ENCODE assay signal across 8 cellular contexts in genomic region chr14:73612339-73613045, GRCh38. TPM values are rescaled to one million over a fixed set of nuclear protein-coding genes. Genes with fewer than 3 reads are reported as not detected.
A peak's percentile ranks its signal among the peaks of the same experiment; 100 is the strongest.
DNase-seq lines count a peak whose midpoint lies in the region; ATAC-seq and TF ChIP-seq lines count a peak whose summit lies in the region.

Gene ACOT6 (plus strand): TSS chr14:73612517. CDS start chr14:73612572, 55 bp downstream.

- peak within 1 kb of the TSS; percentile 72 to 90 (median 84) for H3K27ac Mint-ChIP-seq in naive thymus-derived CD4-positive, alpha-beta T cell
- H3K27ac Mint-ChIP-seq in stimulated activated memory B cell treated with anti-CD40 and anti-IgM and Interleukin-4, amounts not matched to agents 10 μg/mL and 1 μg/mL and 100 μg/mL, for 72 hours, result peak within 1 kb of the TSS; percentile 78

- peaks cover 0 to 10% (median 0%) of the 10 kb centered on the region in 5 donors for H3K27me3 Mint-ChIP-seq in naive thymus-derived CD4-positive, alpha-beta T cell
- H3K27me3 Mint-ChIP-seq in stimulated activated memory B cell treated with anti-CD40 and anti-IgM and Interleukin-4, amounts not matched to agents 10 μg/mL and 1 μg/mL and 100 μg/mL, for 72 hours, result no peaks in the 10 kb centered on the region

- H3K79me2 ChIP-seq in PC-9 (ENCODE audit: low read depth) (no peaks in the 10 kb centered on the region), fibroblast of lung (ENCODE audit: control insufficient read depth, insufficient read depth, low read length) (no peaks in the 10 kb centered on the region)

- peaks cover 0 to 4% (median 0%) of the 10 kb centered on the region in 11 donors for H3K9me3 Mint-ChIP-seq in naive thymus-derived CD4-positive, alpha-beta T cell
- no peaks in the 10 kb centered on the region for H3K9me3 Mint-ChIP-seq in stimulated activated memory B cell treated with anti-CD40 and anti-IgM and Interleukin-4, amounts not matched to agents 10 μg/mL and 1 μg/mL and 100 μg/mL, for 72 hours

- H3K36me3 ChIP-seq in PC-9 (ENCODE audit: low read depth) (no peaks in the 10 kb centered on the region), fibroblast of lung (ENCODE audit: control insufficient read depth, insufficient read depth, low read length) (no peaks in the 10 kb centered on the region)
- H3K36me3 ChIP-seq in naive thymus-derived CD4-positive, alpha-beta T cell (ENCODE audit: control insufficient read depth in 2 of 3, insufficient read depth in 3 of 3, low read length in 3 of 3), result no peaks in the 10 kb centered on the region

- peak within 1 kb of the TSS; percentile 82 to 90 (median 88) for H3K4me3 Mint-ChIP-seq in naive thymus-derived CD4-positive, alpha-beta T cell
- peak within 1 kb of the TSS; percentile 87 for H3K4me3 Mint-ChIP-seq in stimulated activated memory B cell treated with anti-CD40 and anti-IgM and Interleukin-4, amounts not matched to agents 10 μg/mL and 1 μg/mL and 100 μg/mL, for 72 hours

- H3K9me3 ChIP-seq in PC-9 (ENCODE audit: insufficient read depth, low read depth) (no peaks in the 10 kb centered on the region), fibroblast of lung (ENCODE audit: control insufficient read depth, insufficient read depth, low read depth, low read length) (no peaks in the 10 kb centered on the region)
- no peaks in the 10 kb centered on the region for H3K9me3 ChIP-seq in naive thymus-derived CD4-positive, alpha-beta T cell (ENCODE audit: control insufficient read depth in 2 of 3, low read length in 3 of 3)

- ATAC-seq in HG03457 (IDR thresholded peaks at IDR 0.05; ENCODE audit: unreplicated experiment), result peak; percentile 48
- peak; percentile 94 for ATAC-seq in naive thymus-derived CD4-positive, alpha-beta T cell
- ATAC-seq in stimulated activated memory B cell treated with anti-CD40 and anti-IgM and Interleukin-4, amounts not matched to agents 10 μg/mL and 1 μg/mL and 100 μg/mL, for 72 hours, result peak; percentile 92

- intact Hi-C loops in PC-9 (cut with micrococcal nuclease; ENCODE audit: unreplicated experiment), result no loop called here
- intact Hi-C loops in naive thymus-derived CD4-positive, alpha-beta T cell (cut with micrococcal nuclease), result loop anchor here (1.0 to 2.0 kb wide), 6 partner anchors 20 to 406 kb away; partner anchors contain the start of genes ACOT2 (in 2 of the 2), BBOF1 (in 1 of the 2), DNAL1 (in 1 of the 2) and ENTPD5 (in 1 of the 2)

- H2AFZ ChIP-seq in PC-9 (peak within 1 kb of the TSS; percentile 79), fibroblast of lung (ENCODE audit: low read length) (peak within 1 kb of the TSS; percentile 65)

- no peaks in the 10 kb centered on the region for H3K27me3 ChIP-seq in PC-9 (ENCODE audit: insufficient read depth, low read depth)
- no peaks in the 10 kb centered on the region for H3K27me3 ChIP-seq in fibroblast of lung (ENCODE audit: control insufficient read depth, insufficient read depth, low read length)
- H3K27me3 ChIP-seq in naive thymus-derived CD4-positive, alpha-beta T cell (ENCODE audit: control insufficient read depth in 2 of 2, insufficient read depth in 2 of 2, low read length in 2 of 2), result no peaks in the 10 kb centered on the region

- BruUV-seq in PC-9 (replicated peaks; lab: Mats Ljungman, UMichigan), result no TSS peak

- CTCF ChIA-PET in PC-9 (lab: Charles Lee), result interaction anchor here (0.5 to 1.5 kb wide), 3 partner anchors 21 to 500 kb away, joined by 3 to 5 read pairs (median 4); no protein-coding TSS in a partner anchor
- CTCF ChIA-PET in naive thymus-derived CD4-positive, alpha-beta T cell (lab: Charles Lee), result interaction anchor here (0.6 to 1.5 kb wide), 2 partner anchors 39 to 104 kb away, joined by 4 read pairs; no protein-coding TSS in a partner anchor

- peak; percentile 39 for TF ChIP-seq POLR2A in GM18951 (IDR thresholded peaks at IDR 0.05; ENCODE audit: extremely low read depth, insufficient read depth, insufficient read length)

- H3K4me1 Mint-ChIP-seq in naive thymus-derived CD4-positive, alpha-beta T cell, result peaks cover 0 to 14% (median 0%) of the 10 kb centered on the region in 7 donors
- peaks cover 5% of the 10 kb centered on the region for H3K4me1 Mint-ChIP-seq in stimulated activated memory B cell treated with anti-CD40 and anti-IgM and Interleukin-4, amounts not matched to agents 10 μg/mL and 1 μg/mL and 100 μg/mL, for 72 hours

- H3K4me3 ChIP-seq in AG09309 (ENCODE audit: control insufficient read depth, low read depth, low read length) (peak within 1 kb of the TSS; percentile 59), PC-9 (peak within 1 kb of the TSS; percentile 60; the same call in 1 of the 2 replicates), fibroblast of lung (replicated peaks in 1 of 4; ENCODE audit: control extremely low read depth in 1 of 4, insufficient read depth in 1 of 4, low read depth in 3 of 4, low read length in 4 of 4) (peak within 1 kb of the TSS; percentile 36 to 66 (median 51))
- peak within 1 kb of the TSS; percentile 73 for H3K4me3 ChIP-seq in naive thymus-derived CD4-positive, alpha-beta T cell (ENCODE audit: low read length)

- POLR2A ChIA-PET in PC-9 (lab: Charles Lee; ENCODE audit: unreplicated experiment), result no interaction called here
- POLR2A ChIA-PET in naive thymus-derived CD4-positive, alpha-beta T cell (lab: Charles Lee), result interaction anchor here (0.6 to 1.7 kb wide), 18 partner anchors 13 to 268 kb away, joined by 3 to 20 read pairs (median 4); partner anchors contain the start of genes ACOT2, ACOT4, NUMB and RIOX1

- peak; percentile 17 for DNase-seq in AG09309 (ENCODE audit: low read depth)
- peak; percentile 58 to 70 for DNase-seq in PC-9
- DNase-seq in activated T-helper 1 cell treated with anti-CD3 and anti-CD28 coated beads, Interleukin-2, amount 50 U/mL, for 16 hours (ENCODE audit: low read depth in 1 of 2, low spot score in 1 of 2), result peak; percentile 33 to 45
- DNase-seq in fibroblast of lung (ENCODE audit: low read depth in 2 of 2), result peak; percentile 71 to 77
- peak; percentile 54 to 83 (median 79) for DNase-seq in naive thymus-derived CD4-positive, alpha-beta T cell

- H3F3A ChIP-seq in PC-9 (ENCODE audit: insufficient read depth, low read depth), result peaks cover 26% of the 10 kb centered on the region

- H3K9me2 ChIP-seq in PC-9 (ENCODE audit: insufficient read depth), result no peaks in the 10 kb centered on the region

- no peak for TF ChIP-seq CTCF in AG09309 (IDR thresholded peaks at IDR 0.05; ENCODE audit: control insufficient read depth, insufficient read depth, low read depth, low read length, missing control alignments)
- no peak for TF ChIP-seq CTCF in PC-9 (conservative IDR thresholded peaks at IDR 0.05)
- TF ChIP-seq CTCF in fibroblast of lung (conservative IDR thresholded peaks at IDR 0.05 in 1 of 2, IDR thresholded peaks at IDR 0.05 in 1 of 2; ENCODE audit: low read depth in 1 of 2, low read length in 2 of 2), result no peak

- H3K4me2 ChIP-seq in PC-9 (peak within 1 kb of the TSS; percentile 68), fibroblast of lung (ENCODE audit: extremely low read depth, insufficient read depth, low read length) (peak within 1 kb of the TSS; percentile 66)

- peaks cover 0 to 3% (median 0%) of the 10 kb centered on the region in 5 donors for H3K36me3 Mint-ChIP-seq in naive thymus-derived CD4-positive, alpha-beta T cell
- no peaks in the 10 kb centered on the region for H3K36me3 Mint-ChIP-seq in stimulated activated memory B cell treated with anti-CD40 and anti-IgM and Interleukin-4, amounts not matched to agents 10 μg/mL and 1 μg/mL and 100 μg/mL, for 72 hours

- H3K9ac ChIP-seq in fibroblast of lung (ENCODE audit: insufficient read depth, low read length), result no peak within 1 kb of the TSS

- H3K4me1 ChIP-seq in PC-9 (replicated peaks; ENCODE audit: insufficient read depth) (peaks cover 29% of the 10 kb centered on the region), fibroblast of lung (ENCODE audit: control insufficient read depth, extremely low read depth, insufficient read depth, low read length) (no peaks in the 10 kb centered on the region)
- no peaks in the 10 kb centered on the region for H3K4me1 ChIP-seq in naive thymus-derived CD4-positive, alpha-beta T cell (ENCODE audit: control insufficient read depth in 2 of 2, insufficient read depth in 2 of 2, low read length in 2 of 2)

- in situ Hi-C loops in GM18951 (cut with MboI; ENCODE audit: low sequenced_read_pairs, unreplicated experiment), result no loop called here

- H4K20me1 ChIP-seq in PC-9 (ENCODE audit: insufficient read depth), result no peaks in the 10 kb centered on the region
- no peaks in the 10 kb centered on the region for H4K20me1 ChIP-seq in fibroblast of lung (ENCODE audit: control insufficient read depth, extremely low read depth, insufficient read depth, low read length)

- H3K27ac ChIP-seq in PC-9, result no peak within 1 kb of the TSS
- no peak within 1 kb of the TSS for H3K27ac ChIP-seq in fibroblast of lung (ENCODE audit: insufficient read depth, low read length)
- H3K27ac ChIP-seq in naive thymus-derived CD4-positive, alpha-beta T cell (ENCODE audit: low read depth, low read length), result peak within 1 kb of the TSS; percentile 65

RNA-seq across cellular contexts. Expression of gene ACOT6, which starts in this region (rescaled TPM):
- total RNA-seq in PC-9 (2021) (not detected in 2 replicates), fibroblast of lung (not detected in 2 replicates)
- not detected in 2 replicates for polyA plus RNA-seq in fibroblast of lung
- not detected in 2 replicates for polyA plus RNA-seq in fibroblast of lung (2012)
- polyA minus RNA-seq in fibroblast of lung (ENCODE audit: low replicate concordance), result not detected in 2 replicates
- under 1 TPM in 1 of 5 experiments, not detected in 4; 0.27 TPM for total RNA-seq in naive thymus-derived CD4-positive, alpha-beta T cell
- polyA plus RNA-seq in naive thymus-derived CD4-positive, alpha-beta T cell, result not detected

Comparison
In these comparisons a context has a peak if more than half of its experiments do, and no peak if none do; other contexts are left out.
1. Peak in DNase-seq, H3K4me3 ChIP-seq and H3K4me2 ChIP-seq in PC-9; RNA of the gene not detected or under 1 TPM.
2. Peak in DNase-seq, H3K4me3 ChIP-seq and H3K4me2 ChIP-seq in fibroblast of lung; RNA of the gene not detected or under 1 TPM.
3. Peak in DNase-seq, ATAC-seq, H3K4me3 ChIP-seq and H3K27ac ChIP-seq in naive thymus-derived CD4-positive, alpha-beta T cell; RNA of the gene not detected or under 1 TPM.
4. DNase-seq: peak in every context shown above with its lines; median percentile 79 in naive thymus-derived CD4-positive, alpha-beta T cell; 74 in fibroblast of lung; 64 in PC-9; 39 in activated T-helper 1 cell treated with anti-CD3 and anti-CD28 coated beads, Interleukin-2, amount 50 U/mL, for 16 hours; 17 in AG09309.